Comparison of ENCODE assay signal across 10 cellular contexts in the genomic region with DNA sequence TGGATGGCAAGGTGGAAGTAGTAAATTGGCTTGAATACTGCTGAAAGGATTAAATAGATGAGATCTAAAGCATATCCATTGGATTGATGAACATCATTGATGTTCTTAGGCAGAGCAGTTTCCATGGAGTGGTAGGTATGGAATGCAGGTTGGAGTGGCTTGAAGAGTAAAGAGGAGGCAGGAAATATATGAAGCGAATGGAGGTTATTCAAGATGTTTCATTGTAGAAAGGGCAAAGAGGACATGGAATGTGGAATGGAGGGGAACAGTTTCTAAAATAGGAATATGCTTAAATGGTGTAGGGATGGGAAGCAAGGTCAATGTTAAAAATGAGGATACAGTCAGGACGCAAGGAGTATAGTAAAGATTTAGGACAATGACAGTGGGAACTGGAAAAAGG. TPM values are rescaled to one million over a fixed set of nuclear protein-coding genes. Genes with fewer than 3 reads are reported as not detected.
DNase-seq lines count a peak whose midpoint lies in the region; ATAC-seq and TF ChIP-seq lines count a peak whose summit lies in the region.
"Had no signal": no experiment of that assay in that cellular context is flagged by ENCODE, and none has a peak within 500 bp of the region (broad histone marks: within the 10 kb centered on the region; RNA-seq: fewer than 3 reads in every experiment).

No MANE protein-coding gene starts in this region.

- H3K36me3 Mint-ChIP-seq in MCF 10A (ENCODE audit: insufficient read depth, unreplicated experiment), result no peaks in the 10 kb centered on the region

- H4K91ac ChIP-seq in mesenchymal stem cell (ENCODE audit: low read length), result no peak overlapping the region

- H3K4me3 ChIP-seq in breast epithelium (no peak overlapping the region), SK-N-MC (no peak overlapping the region), mesenchymal stem cell (ENCODE audit: insufficient read depth in 1 of 2, low read depth in 1 of 2, low read length in 2 of 2) (no peak overlapping the region), transverse colon (no peak overlapping the region), SJCRH30 (no peak overlapping the region)

- CTCF ChIA-PET in MCF 10A (lab: Yijun Ruan, JAX) (interaction anchor here (0.6 to 7.0 kb wide), 7 partner anchors 10 to 407 kb away, joined by 3 to 133 read pairs (median 3); no protein-coding TSS in a partner anchor), GM10248 (lab: Yijun Ruan, JAX) (interaction anchor here (1.0 to 1.9 kb wide), 6 partner anchors 8 to 146 kb away, joined by 3 to 7 read pairs (median 3); no protein-coding TSS in a partner anchor)

- H3K18ac ChIP-seq in mesenchymal stem cell (ENCODE audit: low read depth in 1 of 2, low read length in 2 of 2), result no peak overlapping the region

- intact Hi-C loops in breast epithelium (cut with DNase I; ENCODE audit: low total_unique reads), result no loop called here
- intact Hi-C loops in MCF 10A (cut with micrococcal nuclease), result no loop called here
- intact Hi-C loops in transverse colon (cut with DNase I; ENCODE audit: low total_unique reads), result no loop called here

- no peak overlapping the region for H2AFZ ChIP-seq in mesenchymal stem cell (ENCODE audit: low read depth, low read length)
- H2AFZ ChIP-seq: parathyroid adenoma had no signal

- no peaks in the 10 kb centered on the region for H3K9me3 ChIP-seq in breast epithelium
- H3K9me3 ChIP-seq in SK-N-MC (ENCODE audit: low read depth, low read length), result no peaks in the 10 kb centered on the region
- H3K9me3 ChIP-seq in mesenchymal stem cell (ENCODE audit: control insufficient read depth, low read length), result no peaks in the 10 kb centered on the region
- H3K9me3 ChIP-seq in transverse colon, result no peaks in the 10 kb centered on the region
- no peaks in the 10 kb centered on the region for H3K9me3 ChIP-seq in SJCRH30 (replicated peaks)

- no peak for ATAC-seq in HG03457 (IDR thresholded peaks at IDR 0.05; ENCODE audit: unreplicated experiment)

- peaks cover 36% of the 10 kb centered on the region for H3K4me1 Mint-ChIP-seq in MCF 10A (ENCODE audit: insufficient read depth, unreplicated experiment)

- no peak for TF ChIP-seq EP300 in transverse colon (IDR thresholded peaks at IDR 0.05; ENCODE audit: low read depth)

- H3K27ac Mint-ChIP-seq in MCF 10A (ENCODE audit: low read depth, unreplicated experiment), result no peak overlapping the region

- H2AK5ac ChIP-seq in mesenchymal stem cell (ENCODE audit: low read length, severe bottlenecking), result peak overlapping the region; percentile 43

- H4K8ac ChIP-seq in mesenchymal stem cell (ENCODE audit: low read length), result no peak overlapping the region

- TF ChIP-seq POLR2A in breast epithelium (IDR thresholded peaks at IDR 0.05), result no peak
- TF ChIP-seq POLR2A in transverse colon (IDR thresholded peaks at IDR 0.05), result no peak

- BruUV-seq in MCF 10A (replicated peaks; lab: Mats Ljungman, UMichigan), result no TSS peak

- no peak overlapping the region for H2BK120ac ChIP-seq in mesenchymal stem cell (ENCODE audit: low read depth, low read length)

- H3K4me1 ChIP-seq in breast epithelium (peaks cover 3 to 26% of the 10 kb centered on the region in 2 donors), mesenchymal stem cell (ENCODE audit: control insufficient read depth, insufficient read depth, low read depth, low read length) (peaks cover 2% of the 10 kb centered on the region), transverse colon (peaks cover 3 to 65% (median 18%) of the 10 kb centered on the region in 4 donors), SJCRH30 (peaks cover 32% of the 10 kb centered on the region)
- H3K4me1 ChIP-seq: parathyroid adenoma had no signal

- no peak overlapping the region for H3K4ac ChIP-seq in mesenchymal stem cell (ENCODE audit: low read depth in 1 of 2, low read length in 2 of 2)

- no peaks in the 10 kb centered on the region for H3K27me3 Mint-ChIP-seq in MCF 10A (ENCODE audit: insufficient read depth, unreplicated experiment)

- 95% methylated on average over 2 of the region's 2 CpGs for WGBS in mesenchymal stem cell
- 93 to 94% methylated on average over 2 of the region's 2 CpGs for WGBS in transverse colon (ENCODE audit: low coverage in 1 of 2), 2 donors

- peaks cover 14% of the 10 kb centered on the region for H3K79me1 ChIP-seq in mesenchymal stem cell (replicated peaks; ENCODE audit: low read length, poor library complexity, severe bottlenecking)

- no peak overlapping the region for H2BK12ac ChIP-seq in mesenchymal stem cell (ENCODE audit: low read length in 2 of 2)

- H3K36me3 ChIP-seq in breast epithelium (no peaks in the 10 kb centered on the region), SK-N-MC (ENCODE audit: insufficient read depth, low read length) (no peaks in the 10 kb centered on the region), mesenchymal stem cell (ENCODE audit: control insufficient read depth in 1 of 2, insufficient read depth in 2 of 2, low read depth in 1 of 2, low read length in 2 of 2) (no peaks in the 10 kb centered on the region), transverse colon (no peaks in the 10 kb centered on the region), SJCRH30 (no peaks in the 10 kb centered on the region; the same call in 1 of the 2 replicates)

- TF ChIP-seq CTCF in breast epithelium (IDR thresholded peaks at IDR 0.05) (no peak), MCF 10A (IDR thresholded peaks at IDR 0.05; ENCODE audit: unreplicated experiment) (no peak), transverse colon (IDR thresholded peaks at IDR 0.05) (no peak), GM10248 (IDR thresholded peaks at IDR 0.05; ENCODE audit: control extremely low read depth, extremely low read depth, low read depth, missing control alignments) (no peak)

- H3K9ac ChIP-seq in SK-N-MC (ENCODE audit: insufficient read length), result no peak overlapping the region
- H3K9ac ChIP-seq in mesenchymal stem cell (ENCODE audit: low read length), result no peak overlapping the region
- H3K9ac ChIP-seq: parathyroid adenoma had no signal

- no peaks in the 10 kb centered on the region for H3K27me3 ChIP-seq in breast epithelium
- H3K27me3 ChIP-seq in mesenchymal stem cell (ENCODE audit: control insufficient read depth in 1 of 2, insufficient read depth in 1 of 2, low read length in 2 of 2), result no peaks in the 10 kb centered on the region
- H3K27me3 ChIP-seq in transverse colon, result no peaks in the 10 kb centered on the region
- no peaks in the 10 kb centered on the region for H3K27me3 ChIP-seq in SJCRH30

- DNase-seq in breast epithelium (ENCODE audit: low spot score in 2 of 2) (no peak), MCF 10A (ENCODE audit: unreplicated experiment) (no peak), SK-N-MC (ENCODE audit: low read depth, low spot score) (no peak), mesenchymal stem cell (no peak), transverse colon (no peak), SJCRH30 (no peak), GM10248 (ENCODE audit: extremely low spot score) (no peak)
- DNase-seq: glutamatergic neuron had no signal

- no peak overlapping the region for H3K4me2 ChIP-seq in mesenchymal stem cell (ENCODE audit: low read length, poor library complexity, severe bottlenecking)

- no peaks in the 10 kb centered on the region for H3K9me3 Mint-ChIP-seq in MCF 10A (ENCODE audit: unreplicated experiment)

- in situ Hi-C loops in transverse colon (cut with MboI; ENCODE audit: low pct_ligation_motif_present in 1 of 4, low pct_unique_long_range_greater_than_20kb in 1 of 4, low sequenced_read_pairs in 3 of 4), result no loop called here

- H3K27ac ChIP-seq in breast epithelium, result peak overlapping the region; percentile 64 to 82
- H3K27ac ChIP-seq in SK-N-MC, result peak overlapping the region; percentile 10
- H3K27ac ChIP-seq in mesenchymal stem cell (ENCODE audit: low read length, poor library complexity, severe bottlenecking), result no peak overlapping the region
- H3K27ac ChIP-seq in transverse colon, result peak overlapping the region in 3 of 4 donors; percentile 2 to 49 (median 35)
- no peak overlapping the region for H3K27ac ChIP-seq in SJCRH30
- H3K27ac ChIP-seq: parathyroid adenoma had no signal

- no peak overlapping the region for H3K4me3 Mint-ChIP-seq in MCF 10A (ENCODE audit: unreplicated experiment)

- no peak overlapping the region for H2BK5ac ChIP-seq in mesenchymal stem cell (ENCODE audit: low read depth, low read length, poor library complexity, severe bottlenecking)

- H2BK15ac ChIP-seq in mesenchymal stem cell (ENCODE audit: low read depth, poor library complexity, severe bottlenecking), result no peak overlapping the region

- POLR2A ChIA-PET in MCF 10A (lab: Yijun Ruan, JAX) (interaction anchor here (0.9 to 2.0 kb wide), 9 partner anchors 9 to 152 kb away, joined by 3 to 5 read pairs (median 4); no protein-coding TSS in a partner anchor), GM10248 (lab: Yijun Ruan, JAX) (interaction anchor here (0.5 kb wide), 1 partner anchor 33 kb away, joined by 4 read pairs; no protein-coding TSS in a partner anchor)

- no peak overlapping the region for H3K23ac ChIP-seq in mesenchymal stem cell (ENCODE audit: low read length in 2 of 2)

- H3K14ac ChIP-seq in mesenchymal stem cell (ENCODE audit: low read length in 2 of 2), result no peak overlapping the region

RNA-seq across cellular contexts. Expression of a gene that starts 6.1 kb away (rescaled TPM):
- 100 to 1,000 TPM; 107 to 213 (median 136) TPM for total RNA-seq in breast epithelium
- 51.7 and 60.4 TPM in 2 replicates for total RNA-seq in MCF 10A (2022)
- polyA plus RNA-seq in mesenchymal stem cell (2013, experiment 1 of 2), result 48.8 TPM
- polyA plus RNA-seq in mesenchymal stem cell (2013, experiment 2 of 2), result 49.0 TPM
- total RNA-seq in transverse colon, result 10 to 100 TPM; 56.1 to 82.1 (median 65.4) TPM
- 144 and 147 TPM in 2 replicates for total RNA-seq in SJCRH30 (2014; rRNA removed; shearing (Covaris generic))

Comparison
In these comparisons a context has a peak if more than half of its experiments do, and no peak if none do; other contexts are left out.
1. H3K27ac ChIP-seq: peak in breast epithelium (2 of 2), SK-N-MC (single experiment) and transverse colon (3 of 4); none in mesenchymal stem cell (single experiment) and SJCRH30 (single experiment).